Comparison of ENCODE assay signal across 12 cellular contexts in genomic region chr14:101878222-101879211, GRCh38.
DNase-seq lines count a peak whose midpoint lies in the region; ATAC-seq and TF ChIP-seq lines count a peak whose summit lies in the region.
"Had no signal": no experiment of that assay in that cellular context is flagged by ENCODE, and none has a peak within 500 bp of the region (broad histone marks: within the 10 kb centered on the region; RNA-seq: fewer than 3 reads in every experiment).

No MANE protein-coding gene starts in this region.

- CTCF ChIA-PET in WTC11 (lab: Charles Lee) = no interaction called here

- H3K27me3 ChIP-seq in upper lobe of right lung = no peaks in the 10 kb centered on the region

- intact Hi-C loops in upper lobe of right lung (cut with DNase I) = no loop called here

- H3K36me3 Mint-ChIP-seq in WTC11 = peaks cover 3% of the 10 kb centered on the region; the same call in 1 of the 2 replicates
- peaks cover 1 to 26% (median 16%) of the 10 kb centered on the region in 3 donors for H3K36me3 Mint-ChIP-seq in immature natural killer cell

- ATAC-seq in WTC11 (no peak), upper lobe of right lung (peak; percentile 7), HG03196 (IDR thresholded peaks at IDR 0.05; ENCODE audit: unreplicated experiment) (no peak)
- ATAC-seq: HepG2, sciatic nerve had no signal

- H3K4me3 Mint-ChIP-seq in WTC11 (no peak overlapping the region), immature natural killer cell (peak overlapping the region; percentile 54 to 77 (median 71))

- H3K27ac ChIP-seq in upper lobe of right lung = no peak overlapping the region
- H3K27ac ChIP-seq: C4-2B had no signal

- H3K4me1 Mint-ChIP-seq in WTC11 = 0 out of 2 replicates have a peak, but pooled peaks cover 3% of the 10 kb centered on the region
- H3K4me1 Mint-ChIP-seq in immature natural killer cell = peaks cover 90 to 96% of the 10 kb centered on the region in 2 donors

- H3K27me3 Mint-ChIP-seq in WTC11 (ENCODE audit: low read depth) (no peaks in the 10 kb centered on the region), immature natural killer cell (ENCODE audit: low read depth in 3 of 3) (peaks cover 9 to 25% (median 25%) of the 10 kb centered on the region in 3 donors)

- H3K4me1 ChIP-seq in upper lobe of right lung = peaks cover 15% of the 10 kb centered on the region

- no peak for TF ChIP-seq CTCF in WTC11 (IDR thresholded peaks at IDR 0.05)
- TF ChIP-seq CTCF in upper lobe of right lung (IDR thresholded peaks at IDR 0.05) = no peak

- H3K36me3 ChIP-seq in upper lobe of right lung = peaks cover 33% of the 10 kb centered on the region

- POLR2A ChIA-PET in WTC11 (lab: Charles Lee) = no interaction called here

- 0 out of 2 replicates have a peak overlapping the region, but pooled peaks have one; percentile 13 for H3K27ac Mint-ChIP-seq in WTC11
- peak overlapping the region; percentile 93 to 98 (median 96) for H3K27ac Mint-ChIP-seq in immature natural killer cell

- H3K9me3 ChIP-seq in upper lobe of right lung = no peaks in the 10 kb centered on the region

- H3K4me3 ChIP-seq in upper lobe of right lung = no peak overlapping the region

- H3K9me3 Mint-ChIP-seq in WTC11 = no peaks in the 10 kb centered on the region
- H3K9me3 Mint-ChIP-seq in immature natural killer cell = no peaks in the 10 kb centered on the region

- DNase-seq in stimulated activated CD4-positive, alpha-beta T cell treated with anti-CD3 and anti-CD28 coated beads, Interleukin-15, amount 100 ng/mL, for 48 hours (ENCODE audit: low read depth in 2 of 2) = peak; percentile 25 to 35
- no peak for DNase-seq in stimulated activated CD4-positive, alpha-beta T cell treated with anti-CD3 and anti-CD28 coated beads, Interleukin-4, amount 100 ng/mL, for 1 hour
- DNase-seq in WTC11 (ENCODE audit: low spot score) = no peak
- peak; percentile 79 to 82 (median 81) for DNase-seq in immature natural killer cell
- DNase-seq in upper lobe of right lung = no peak
- DNase-seq in nucleus accumbens (lab: John Stamatoyannopoulos, UW) = no peak
- DNase-seq in cortex of kidney (lab: John Stamatoyannopoulos, UW) = no peak
- DNase-seq: NCI-H524 had no signal

TF ChIP-seq in WTC11, 78 proteins besides CTCF, POLR2A, EP300 and RAD21:
- TF ChIP-seq ZNF232 (CRISPR knock-in tag; IDR thresholded peaks at IDR 0.05) (no peak), KAT7 (CRISPR knock-in tag; IDR thresholded peaks at IDR 0.05; ENCODE audit: borderline replicate concordance) (no peak), ZNF219 (CRISPR knock-in tag; IDR thresholded peaks at IDR 0.05; ENCODE audit: borderline replicate concordance) (no peak), ZBTB21 (CRISPR knock-in tag; IDR thresholded peaks at IDR 0.05; ENCODE audit: borderline replicate concordance) (no peak), RELA (CRISPR knock-in tag; IDR thresholded peaks at IDR 0.05; ENCODE audit: borderline replicate concordance) (no peak), FOXJ3 (CRISPR knock-in tag; IDR thresholded peaks at IDR 0.05; ENCODE audit: borderline replicate concordance) (no peak), CREB1 (CRISPR knock-in tag; IDR thresholded peaks at IDR 0.05) (no peak), PRRX2 (CRISPR knock-in tag; IDR thresholded peaks at IDR 0.05) (no peak)
- TF ChIP-seq, protein P1, sequence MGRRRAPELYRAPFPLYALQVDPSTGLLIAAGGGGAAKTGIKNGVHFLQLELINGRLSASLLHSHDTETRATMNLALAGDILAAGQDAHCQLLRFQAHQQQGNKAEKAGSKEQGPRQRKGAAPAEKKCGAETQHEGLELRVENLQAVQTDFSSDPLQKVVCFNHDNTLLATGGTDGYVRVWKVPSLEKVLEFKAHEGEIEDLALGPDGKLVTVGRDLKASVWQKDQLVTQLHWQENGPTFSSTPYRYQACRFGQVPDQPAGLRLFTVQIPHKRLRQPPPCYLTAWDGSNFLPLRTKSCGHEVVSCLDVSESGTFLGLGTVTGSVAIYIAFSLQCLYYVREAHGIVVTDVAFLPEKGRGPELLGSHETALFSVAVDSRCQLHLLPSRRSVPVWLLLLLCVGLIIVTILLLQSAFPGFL (CRISPR knock-in tag; IDR thresholded peaks at IDR 0.05; ENCODE audit: borderline replicate concordance) = no peak
- TF ChIP-seq, protein P2, sequence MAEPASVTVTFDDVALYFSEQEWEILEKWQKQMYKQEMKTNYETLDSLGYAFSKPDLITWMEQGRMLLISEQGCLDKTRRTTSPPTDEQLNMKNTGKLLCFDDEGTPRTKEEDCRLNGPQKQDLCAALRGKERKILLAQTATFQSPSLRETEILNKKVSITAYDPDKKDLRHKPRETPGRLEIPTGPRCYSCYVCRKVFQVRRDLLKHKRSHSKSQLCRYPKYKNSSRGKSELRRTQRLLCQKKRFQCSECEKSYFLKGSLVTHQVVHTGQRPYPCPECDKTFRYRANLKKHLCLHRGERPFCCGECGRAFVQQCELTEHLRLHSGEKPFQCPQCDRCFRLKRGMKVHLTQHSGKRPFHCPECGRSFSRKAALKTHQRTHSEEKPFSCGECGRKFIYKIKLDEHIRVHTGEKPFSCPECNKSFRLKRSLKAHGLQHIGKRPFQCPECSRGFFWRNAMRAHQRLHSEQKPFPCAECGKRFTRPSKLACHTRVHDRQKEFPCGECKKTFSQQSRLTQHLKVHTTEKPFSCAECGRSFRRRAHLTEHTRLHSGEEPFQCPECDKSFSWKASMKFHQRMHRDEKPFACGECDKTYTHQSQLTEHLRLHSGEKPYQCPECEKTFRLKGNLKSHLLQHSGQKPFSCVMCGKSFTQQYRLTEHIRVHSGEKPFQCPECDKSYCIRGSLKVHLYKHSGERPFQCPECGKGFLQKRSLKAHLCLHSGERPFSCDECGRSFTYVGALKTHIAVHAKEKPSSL (CRISPR knock-in tag; conservative IDR thresholded peaks at IDR 0.05) = no peak

Comparison
In these comparisons a context has a peak if more than half of its experiments do, and no peak if none do; other contexts are left out.
1. DNase-seq: peak in stimulated activated CD4-positive, alpha-beta T cell treated with anti-CD3 and anti-CD28 coated beads, Interleukin-15, amount 100 ng/mL, for 48 hours (2 of 2) and immature natural killer cell (3 of 3); none in stimulated activated CD4-positive, alpha-beta T cell treated with anti-CD3 and anti-CD28 coated beads, Interleukin-4, amount 100 ng/mL, for 1 hour (single experiment), WTC11 (single experiment), upper lobe of right lung (single experiment), nucleus accumbens (0 of 56) and cortex of kidney (single experiment).